8 cellular contexts compared by ENCODE assay signal in genomic region chr19:34480971-34481821, GRCh38. TPM values are rescaled to one million over a fixed set of nuclear protein-coding genes. Genes with fewer than 3 reads are reported as not detected.
DNase-seq lines count a peak whose midpoint lies in the region; ATAC-seq lines count a peak whose summit lies in the region.

Gene WTIP, plus strand, starts transcription at chr19:34481758. Its CDS starts 217 bp downstream, at chr19:34481975.

- H3K4me2 ChIP-seq in mesendoderm (ENCODE audit: low read length) = peak within 1 kb of the TSS; percentile 86

- H2AK5ac ChIP-seq in mesendoderm (ENCODE audit: low read length) = peak within 1 kb of the TSS; percentile 93

- H3K9ac ChIP-seq in NT2/D1 (ENCODE audit: insufficient read length, low read depth) (peak within 1 kb of the TSS; percentile 82), mesendoderm (ENCODE audit: low read length) (peak within 1 kb of the TSS; percentile 90)

- peak within 1 kb of the TSS; percentile 95 for H2BK120ac ChIP-seq in mesendoderm (ENCODE audit: low read depth, low read length)

- H4K8ac ChIP-seq in mesendoderm (ENCODE audit: low read depth, low read length) = peak within 1 kb of the TSS; percentile 83

- H3K36me3 ChIP-seq in NT2/D1 (ENCODE audit: insufficient read depth, insufficient read length, low read length) (peaks cover 8% of the 10 kb centered on the region), mesendoderm (ENCODE audit: control insufficient read depth, insufficient read depth, low read length) (no peaks in the 10 kb centered on the region), urinary bladder (ENCODE audit: insufficient read depth) (no peaks in the 10 kb centered on the region)

- H2BK15ac ChIP-seq in mesendoderm (replicated peaks; ENCODE audit: low read depth) = no peak within 1 kb of the TSS

- H3K56ac ChIP-seq in mesendoderm (ENCODE audit: low read length) = peak within 1 kb of the TSS; percentile 96

- H3K79me1 ChIP-seq in mesendoderm (ENCODE audit: low read length) = peaks cover 11% of the 10 kb centered on the region

- H3K23ac ChIP-seq in mesendoderm (ENCODE audit: low read length) = peak within 1 kb of the TSS; percentile 66

- DNase-seq in Caki2 (ENCODE audit: low read depth) (peak; percentile 78), NT2/D1 (ENCODE audit: low read depth, low spot score) (peak; percentile 64), mesendoderm (peak; percentile 95), NCI-H345 treated with DMSO at 0.1 percent for 48 hours (lab: John Stamatoyannopoulos, UW; ENCODE audit: unreplicated experiment) (no peak), NCI-H1105 treated with DMSO at 0.1 percent for 48 hours (lab: John Stamatoyannopoulos, UW) (no peak)

- H3K27ac ChIP-seq in mesendoderm (ENCODE audit: low read depth, low read length) (peak within 1 kb of the TSS; percentile 89), urinary bladder (ENCODE audit: low read depth) (peak within 1 kb of the TSS; percentile 63)

- H3K4ac ChIP-seq in mesendoderm (ENCODE audit: low read depth, low read length) = peak within 1 kb of the TSS; percentile 95

- H2BK5ac ChIP-seq in mesendoderm (ENCODE audit: low read length) = no peak within 1 kb of the TSS

- ATAC-seq in HG02678 (IDR thresholded peaks at IDR 0.05; ENCODE audit: unreplicated experiment) = no peak

- H3K4me1 ChIP-seq in NT2/D1 (ENCODE audit: insufficient read depth, insufficient read length) (peaks cover 8% of the 10 kb centered on the region), mesendoderm (ENCODE audit: control insufficient read depth, low read depth, low read length) (peaks cover 3% of the 10 kb centered on the region), urinary bladder (ENCODE audit: insufficient read depth) (no peaks in the 10 kb centered on the region)

- H3K79me2 ChIP-seq in mesendoderm (ENCODE audit: control insufficient read depth, insufficient read depth, low read length) = peaks cover 17% of the 10 kb centered on the region

- peak within 1 kb of the TSS; percentile 99 for H3K18ac ChIP-seq in mesendoderm (ENCODE audit: low read length)

- no CpG with 5 or more reads among the region's 91 CpGs for WGBS in mesendoderm (ENCODE audit: extremely low coverage, insufficient coverage, low lambda C conversion rate)
- 3% methylated on average over 91 of the region's 91 CpGs for WGBS in urinary bladder

- in situ Hi-C loops in Caki2 (cut with HindIII; ENCODE audit: low pct_unique_long_range_greater_than_20kb, low sequenced_read_pairs) = no loop called here
- in situ Hi-C loops in endometrial microvascular endothelial cells (cut with HindIII; ENCODE audit: inconsistent ontology term, low pct_unique_long_range_greater_than_20kb, low sequenced_read_pairs) = no loop called here

- H3K9me3 ChIP-seq in NT2/D1 (ENCODE audit: insufficient read depth, low read length) = no peaks in the 10 kb centered on the region

- H3K4me3 ChIP-seq in NT2/D1 (ENCODE audit: insufficient read length, low read depth) (peak within 1 kb of the TSS; percentile 69), mesendoderm (ENCODE audit: low read length) (peak within 1 kb of the TSS; percentile 69), urinary bladder (ENCODE audit: low read depth, low read length) (peak within 1 kb of the TSS; percentile 89)

- H4K5ac ChIP-seq in mesendoderm (ENCODE audit: low read length) = no peak within 1 kb of the TSS

- H3K27me3 ChIP-seq in NT2/D1 (ENCODE audit: insufficient read depth, insufficient read length) (peaks cover 5% of the 10 kb centered on the region), mesendoderm (ENCODE audit: insufficient read depth, low read length, poor library complexity) (no peaks in the 10 kb centered on the region)

RNA-seq across cellular contexts. Expression of gene WTIP, which starts in this region (rescaled TPM):
- total RNA-seq in Caki2 (2014; rRNA removed; shearing (Covaris generic); ENCODE audit: low replicate concordance) = 48.4 and 70.2 TPM in 2 replicates
- total RNA-seq in endometrial microvascular endothelial cells (ENCODE audit: inconsistent ontology term) (29.2 TPM), urinary bladder (23.1 TPM)
- polyA plus RNA-seq in mesendoderm (2013, experiment 1 of 2) = 7.2 TPM
- polyA plus RNA-seq in mesendoderm (2013, experiment 2 of 2) = 7.3 TPM
- polyA plus RNA-seq in urinary bladder = 10.5 TPM

Comparison
In these comparisons a context has a peak if more than half of its experiments do, and no peak if none do; other contexts are left out.
1. DNase-seq: peak in Caki2 (single experiment), NT2/D1 (single experiment) and mesendoderm (single experiment); none in NCI-H345 treated with DMSO at 0.1 percent for 48 hours (single experiment) and NCI-H1105 treated with DMSO at 0.1 percent for 48 hours (single experiment).
2. Peak in every context shown above with its lines, with median percentiles within 50 percentile points of each other: H3K4me3 ChIP-seq.